ENCODE assay signal across 1 cellular context in the genomic region with DNA sequence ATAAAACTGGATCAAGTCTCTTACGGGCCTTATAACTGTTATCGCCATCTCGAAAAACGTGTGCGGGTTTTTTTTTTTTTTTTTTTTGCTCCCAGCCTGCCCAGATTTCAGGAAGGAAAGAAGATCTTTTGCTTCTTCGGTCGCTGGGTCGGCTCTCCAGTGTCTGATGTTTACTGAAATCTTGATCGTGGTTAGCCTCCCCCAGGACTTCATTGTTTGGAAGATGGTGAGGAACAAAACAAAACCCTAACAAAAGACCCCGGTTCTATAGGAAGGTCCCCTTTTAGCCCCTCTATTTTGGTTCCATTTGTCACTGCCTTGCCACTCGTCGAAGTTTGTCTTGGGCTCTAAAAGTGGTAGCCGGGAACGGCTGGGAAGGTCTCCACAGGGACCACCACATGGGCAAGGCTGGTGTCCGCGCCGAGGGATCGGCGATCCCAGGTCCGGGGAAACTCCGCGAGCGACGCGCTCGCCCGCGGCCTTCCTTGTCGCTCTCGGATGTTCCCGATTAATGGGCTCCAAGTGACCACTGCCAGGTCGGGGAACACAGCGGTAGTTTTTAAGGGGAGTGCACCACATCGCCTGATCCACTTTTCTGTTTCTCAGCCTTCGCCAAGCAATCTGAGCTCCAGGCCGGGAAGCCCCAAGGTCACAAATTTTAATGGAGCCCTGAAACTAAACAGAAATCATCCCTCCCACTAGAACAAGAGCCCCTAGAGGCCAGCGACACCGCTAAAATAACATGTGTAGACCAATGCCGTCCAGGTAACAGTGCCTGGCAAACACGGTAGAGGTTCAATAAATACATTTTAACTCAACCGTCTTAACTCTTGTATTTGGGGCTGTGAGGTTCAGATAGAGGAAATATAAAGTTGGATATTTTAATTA.
TF ChIP-seq lines count a peak whose summit lies in the region.

No MANE protein-coding gene starts in this region.

TF ChIP-seq in HepG2, 621 proteins besides CTCF, POLR2A, EP300 and RAD21 (continued from another document and continues in another):
- TF ChIP-seq, protein P1, sequence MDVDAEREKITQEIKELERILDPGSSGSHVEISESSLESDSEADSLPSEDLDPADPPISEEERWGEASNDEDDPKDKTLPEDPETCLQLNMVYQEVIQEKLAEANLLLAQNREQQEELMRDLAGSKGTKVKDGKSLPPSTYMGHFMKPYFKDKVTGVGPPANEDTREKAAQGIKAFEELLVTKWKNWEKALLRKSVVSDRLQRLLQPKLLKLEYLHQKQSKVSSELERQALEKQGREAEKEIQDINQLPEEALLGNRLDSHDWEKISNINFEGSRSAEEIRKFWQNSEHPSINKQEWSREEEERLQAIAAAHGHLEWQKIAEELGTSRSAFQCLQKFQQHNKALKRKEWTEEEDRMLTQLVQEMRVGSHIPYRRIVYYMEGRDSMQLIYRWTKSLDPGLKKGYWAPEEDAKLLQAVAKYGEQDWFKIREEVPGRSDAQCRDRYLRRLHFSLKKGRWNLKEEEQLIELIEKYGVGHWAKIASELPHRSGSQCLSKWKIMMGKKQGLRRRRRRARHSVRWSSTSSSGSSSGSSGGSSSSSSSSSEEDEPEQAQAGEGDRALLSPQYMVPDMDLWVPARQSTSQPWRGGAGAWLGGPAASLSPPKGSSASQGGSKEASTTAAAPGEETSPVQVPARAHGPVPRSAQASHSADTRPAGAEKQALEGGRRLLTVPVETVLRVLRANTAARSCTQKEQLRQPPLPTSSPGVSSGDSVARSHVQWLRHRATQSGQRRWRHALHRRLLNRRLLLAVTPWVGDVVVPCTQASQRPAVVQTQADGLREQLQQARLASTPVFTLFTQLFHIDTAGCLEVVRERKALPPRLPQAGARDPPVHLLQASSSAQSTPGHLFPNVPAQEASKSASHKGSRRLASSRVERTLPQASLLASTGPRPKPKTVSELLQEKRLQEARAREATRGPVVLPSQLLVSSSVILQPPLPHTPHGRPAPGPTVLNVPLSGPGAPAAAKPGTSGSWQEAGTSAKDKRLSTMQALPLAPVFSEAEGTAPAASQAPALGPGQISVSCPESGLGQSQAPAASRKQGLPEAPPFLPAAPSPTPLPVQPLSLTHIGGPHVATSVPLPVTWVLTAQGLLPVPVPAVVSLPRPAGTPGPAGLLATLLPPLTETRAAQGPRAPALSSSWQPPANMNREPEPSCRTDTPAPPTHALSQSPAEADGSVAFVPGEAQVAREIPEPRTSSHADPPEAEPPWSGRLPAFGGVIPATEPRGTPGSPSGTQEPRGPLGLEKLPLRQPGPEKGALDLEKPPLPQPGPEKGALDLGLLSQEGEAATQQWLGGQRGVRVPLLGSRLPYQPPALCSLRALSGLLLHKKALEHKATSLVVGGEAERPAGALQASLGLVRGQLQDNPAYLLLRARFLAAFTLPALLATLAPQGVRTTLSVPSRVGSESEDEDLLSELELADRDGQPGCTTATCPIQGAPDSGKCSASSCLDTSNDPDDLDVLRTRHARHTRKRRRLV (CRISPR knock-in tag; IDR thresholded peaks at IDR 0.05), result peak; percentile 33; the same call in 1 of the 2 replicates
- TF ChIP-seq KDM5B (CRISPR knock-in tag; IDR thresholded peaks at IDR 0.05; ENCODE audit: borderline replicate concordance), result peak; percentile 63
- TF ChIP-seq MIER3 (CRISPR knock-in tag; IDR thresholded peaks at IDR 0.05; ENCODE audit: borderline replicate concordance), result no peak
- TF ChIP-seq RBAK (CRISPR knock-in tag; IDR thresholded peaks at IDR 0.05), result no peak
- TF ChIP-seq HES4 (CRISPR knock-in tag; IDR thresholded peaks at IDR 0.05; ENCODE audit: borderline replicate concordance), result no peak
- TF ChIP-seq ZSCAN21 (CRISPR knock-in tag; IDR thresholded peaks at IDR 0.05; ENCODE audit: borderline replicate concordance), result no peak
- peak; percentile 50 for TF ChIP-seq PTBP1 (IDR thresholded peaks at IDR 0.05; ENCODE audit: low read depth, low read length, poor library complexity, severe bottlenecking)
- TF ChIP-seq NONO (IDR thresholded peaks at IDR 0.05), result no peak
- TF ChIP-seq NONO (CRISPR knock-in tag; conservative IDR thresholded peaks at IDR 0.05), result peak; percentile 18; the same call in 1 of the 2 replicates
- TF ChIP-seq, protein P2, sequence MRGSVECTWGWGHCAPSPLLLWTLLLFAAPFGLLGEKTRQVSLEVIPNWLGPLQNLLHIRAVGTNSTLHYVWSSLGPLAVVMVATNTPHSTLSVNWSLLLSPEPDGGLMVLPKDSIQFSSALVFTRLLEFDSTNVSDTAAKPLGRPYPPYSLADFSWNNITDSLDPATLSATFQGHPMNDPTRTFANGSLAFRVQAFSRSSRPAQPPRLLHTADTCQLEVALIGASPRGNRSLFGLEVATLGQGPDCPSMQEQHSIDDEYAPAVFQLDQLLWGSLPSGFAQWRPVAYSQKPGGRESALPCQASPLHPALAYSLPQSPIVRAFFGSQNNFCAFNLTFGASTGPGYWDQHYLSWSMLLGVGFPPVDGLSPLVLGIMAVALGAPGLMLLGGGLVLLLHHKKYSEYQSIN (CRISPR knock-in tag; IDR thresholded peaks at IDR 0.05; ENCODE audit: borderline replicate concordance), result no peak
- TF ChIP-seq NR2F1 (CRISPR knock-in tag; IDR thresholded peaks at IDR 0.05), result 0 out of 4 replicates have a peak, but pooled peaks of 1 of the 2 experiments have one; percentile 40
- TF ChIP-seq REL (CRISPR knock-in tag; conservative IDR thresholded peaks at IDR 0.05), result no peak
- no peak for TF ChIP-seq NBN (conservative IDR thresholded peaks at IDR 0.05)
- no peak for TF ChIP-seq PHB2 (IDR thresholded peaks at IDR 0.05; ENCODE audit: partially characterized antibody)
- no peak for TF ChIP-seq ZSCAN31 (CRISPR knock-in tag; IDR thresholded peaks at IDR 0.05; ENCODE audit: low read depth)
- TF ChIP-seq, protein P3, sequence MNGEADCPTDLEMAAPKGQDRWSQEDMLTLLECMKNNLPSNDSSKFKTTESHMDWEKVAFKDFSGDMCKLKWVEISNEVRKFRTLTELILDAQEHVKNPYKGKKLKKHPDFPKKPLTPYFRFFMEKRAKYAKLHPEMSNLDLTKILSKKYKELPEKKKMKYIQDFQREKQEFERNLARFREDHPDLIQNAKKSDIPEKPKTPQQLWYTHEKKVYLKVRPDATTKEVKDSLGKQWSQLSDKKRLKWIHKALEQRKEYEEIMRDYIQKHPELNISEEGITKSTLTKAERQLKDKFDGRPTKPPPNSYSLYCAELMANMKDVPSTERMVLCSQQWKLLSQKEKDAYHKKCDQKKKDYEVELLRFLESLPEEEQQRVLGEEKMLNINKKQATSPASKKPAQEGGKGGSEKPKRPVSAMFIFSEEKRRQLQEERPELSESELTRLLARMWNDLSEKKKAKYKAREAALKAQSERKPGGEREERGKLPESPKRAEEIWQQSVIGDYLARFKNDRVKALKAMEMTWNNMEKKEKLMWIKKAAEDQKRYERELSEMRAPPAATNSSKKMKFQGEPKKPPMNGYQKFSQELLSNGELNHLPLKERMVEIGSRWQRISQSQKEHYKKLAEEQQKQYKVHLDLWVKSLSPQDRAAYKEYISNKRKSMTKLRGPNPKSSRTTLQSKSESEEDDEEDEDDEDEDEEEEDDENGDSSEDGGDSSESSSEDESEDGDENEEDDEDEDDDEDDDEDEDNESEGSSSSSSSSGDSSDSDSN (CRISPR knock-in tag; IDR thresholded peaks at IDR 0.05), result peak; percentile 93
- TF ChIP-seq, protein P4, sequence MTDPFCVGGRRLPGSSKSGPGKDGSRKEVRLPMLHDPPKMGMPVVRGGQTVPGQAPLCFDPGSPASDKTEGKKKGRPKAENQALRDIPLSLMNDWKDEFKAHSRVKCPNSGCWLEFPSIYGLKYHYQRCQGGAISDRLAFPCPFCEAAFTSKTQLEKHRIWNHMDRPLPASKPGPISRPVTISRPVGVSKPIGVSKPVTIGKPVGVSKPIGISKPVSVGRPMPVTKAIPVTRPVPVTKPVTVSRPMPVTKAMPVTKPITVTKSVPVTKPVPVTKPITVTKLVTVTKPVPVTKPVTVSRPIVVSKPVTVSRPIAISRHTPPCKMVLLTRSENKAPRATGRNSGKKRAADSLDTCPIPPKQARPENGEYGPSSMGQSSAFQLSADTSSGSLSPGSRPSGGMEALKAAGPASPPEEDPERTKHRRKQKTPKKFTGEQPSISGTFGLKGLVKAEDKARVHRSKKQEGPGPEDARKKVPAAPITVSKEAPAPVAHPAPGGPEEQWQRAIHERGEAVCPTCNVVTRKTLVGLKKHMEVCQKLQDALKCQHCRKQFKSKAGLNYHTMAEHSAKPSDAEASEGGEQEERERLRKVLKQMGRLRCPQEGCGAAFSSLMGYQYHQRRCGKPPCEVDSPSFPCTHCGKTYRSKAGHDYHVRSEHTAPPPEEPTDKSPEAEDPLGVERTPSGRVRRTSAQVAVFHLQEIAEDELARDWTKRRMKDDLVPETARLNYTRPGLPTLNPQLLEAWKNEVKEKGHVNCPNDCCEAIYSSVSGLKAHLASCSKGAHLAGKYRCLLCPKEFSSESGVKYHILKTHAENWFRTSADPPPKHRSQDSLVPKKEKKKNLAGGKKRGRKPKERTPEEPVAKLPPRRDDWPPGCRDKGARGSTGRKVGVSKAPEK (CRISPR knock-in tag; IDR thresholded peaks at IDR 0.05; ENCODE audit: borderline replicate concordance), result no peak
- TF ChIP-seq, protein P5, sequence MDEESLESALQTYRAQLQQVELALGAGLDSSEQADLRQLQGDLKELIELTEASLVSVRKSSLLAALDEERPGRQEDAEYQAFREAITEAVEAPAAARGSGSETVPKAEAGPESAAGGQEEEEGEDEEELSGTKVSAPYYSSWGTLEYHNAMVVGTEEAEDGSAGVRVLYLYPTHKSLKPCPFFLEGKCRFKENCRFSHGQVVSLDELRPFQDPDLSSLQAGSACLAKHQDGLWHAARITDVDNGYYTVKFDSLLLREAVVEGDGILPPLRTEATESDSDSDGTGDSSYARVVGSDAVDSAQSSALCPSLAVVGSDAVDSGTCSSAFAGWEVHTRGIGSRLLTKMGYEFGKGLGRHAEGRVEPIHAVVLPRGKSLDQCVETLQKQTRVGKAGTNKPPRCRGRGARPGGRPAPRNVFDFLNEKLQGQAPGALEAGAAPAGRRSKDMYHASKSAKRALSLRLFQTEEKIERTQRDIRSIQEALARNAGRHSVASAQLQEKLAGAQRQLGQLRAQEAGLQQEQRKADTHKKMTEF (CRISPR knock-in tag; IDR thresholded peaks at IDR 0.05), result no peak
- no peak for TF ChIP-seq ZNF484 (CRISPR knock-in tag; IDR thresholded peaks at IDR 0.05; ENCODE audit: borderline replicate concordance, low read depth)
- no peak for TF ChIP-seq ZBTB1 (CRISPR knock-in tag; IDR thresholded peaks at IDR 0.05; ENCODE audit: borderline replicate concordance)
- no peak for TF ChIP-seq NCOA2 (CRISPR knock-in tag; IDR thresholded peaks at IDR 0.05)
- TF ChIP-seq CBFB (CRISPR knock-in tag; IDR thresholded peaks at IDR 0.05), result no peak
- TF ChIP-seq FOSL2 (CRISPR knock-in tag; IDR thresholded peaks at IDR 0.05), result no peak
- TF ChIP-seq ZFP37 (CRISPR knock-in tag; IDR thresholded peaks at IDR 0.05; ENCODE audit: borderline replicate concordance), result no peak
- no peak for TF ChIP-seq SETDB1 (CRISPR knock-in tag; IDR thresholded peaks at IDR 0.05; ENCODE audit: borderline replicate concordance)
- peak; percentile 56; the same call in 1 of the 2 replicates for TF ChIP-seq ZNF550 (CRISPR knock-in tag; IDR thresholded peaks at IDR 0.05; ENCODE audit: borderline replicate concordance)
- TF ChIP-seq ZNF30 (CRISPR knock-in tag; IDR thresholded peaks at IDR 0.05), result no peak
- no peak; a peak in 2 of 4 replicates for TF ChIP-seq KLF16 (CRISPR knock-in tag; IDR thresholded peaks at IDR 0.05)
- TF ChIP-seq CHD4 (IDR thresholded peaks at IDR 0.05; ENCODE audit: borderline replicate concordance, low read length), result no peak
- TF ChIP-seq FOXK2 (IDR thresholded peaks at IDR 0.05), result no peak
- TF ChIP-seq TP53 (CRISPR knock-in tag; conservative IDR thresholded peaks at IDR 0.05), result no peak
- TF ChIP-seq FOXA1 (IDR thresholded peaks at IDR 0.05), result no peak
- no peak; the same call in 1 of the 2 replicates for TF ChIP-seq FOXA1 (CRISPR knock-in tag; IDR thresholded peaks at IDR 0.05)
- TF ChIP-seq ZNF615 (CRISPR knock-in tag; IDR thresholded peaks at IDR 0.05; ENCODE audit: borderline replicate concordance), result 0 out of 2 replicates have a peak, but pooled peaks have one; percentile 11
- TF ChIP-seq, protein P6, sequence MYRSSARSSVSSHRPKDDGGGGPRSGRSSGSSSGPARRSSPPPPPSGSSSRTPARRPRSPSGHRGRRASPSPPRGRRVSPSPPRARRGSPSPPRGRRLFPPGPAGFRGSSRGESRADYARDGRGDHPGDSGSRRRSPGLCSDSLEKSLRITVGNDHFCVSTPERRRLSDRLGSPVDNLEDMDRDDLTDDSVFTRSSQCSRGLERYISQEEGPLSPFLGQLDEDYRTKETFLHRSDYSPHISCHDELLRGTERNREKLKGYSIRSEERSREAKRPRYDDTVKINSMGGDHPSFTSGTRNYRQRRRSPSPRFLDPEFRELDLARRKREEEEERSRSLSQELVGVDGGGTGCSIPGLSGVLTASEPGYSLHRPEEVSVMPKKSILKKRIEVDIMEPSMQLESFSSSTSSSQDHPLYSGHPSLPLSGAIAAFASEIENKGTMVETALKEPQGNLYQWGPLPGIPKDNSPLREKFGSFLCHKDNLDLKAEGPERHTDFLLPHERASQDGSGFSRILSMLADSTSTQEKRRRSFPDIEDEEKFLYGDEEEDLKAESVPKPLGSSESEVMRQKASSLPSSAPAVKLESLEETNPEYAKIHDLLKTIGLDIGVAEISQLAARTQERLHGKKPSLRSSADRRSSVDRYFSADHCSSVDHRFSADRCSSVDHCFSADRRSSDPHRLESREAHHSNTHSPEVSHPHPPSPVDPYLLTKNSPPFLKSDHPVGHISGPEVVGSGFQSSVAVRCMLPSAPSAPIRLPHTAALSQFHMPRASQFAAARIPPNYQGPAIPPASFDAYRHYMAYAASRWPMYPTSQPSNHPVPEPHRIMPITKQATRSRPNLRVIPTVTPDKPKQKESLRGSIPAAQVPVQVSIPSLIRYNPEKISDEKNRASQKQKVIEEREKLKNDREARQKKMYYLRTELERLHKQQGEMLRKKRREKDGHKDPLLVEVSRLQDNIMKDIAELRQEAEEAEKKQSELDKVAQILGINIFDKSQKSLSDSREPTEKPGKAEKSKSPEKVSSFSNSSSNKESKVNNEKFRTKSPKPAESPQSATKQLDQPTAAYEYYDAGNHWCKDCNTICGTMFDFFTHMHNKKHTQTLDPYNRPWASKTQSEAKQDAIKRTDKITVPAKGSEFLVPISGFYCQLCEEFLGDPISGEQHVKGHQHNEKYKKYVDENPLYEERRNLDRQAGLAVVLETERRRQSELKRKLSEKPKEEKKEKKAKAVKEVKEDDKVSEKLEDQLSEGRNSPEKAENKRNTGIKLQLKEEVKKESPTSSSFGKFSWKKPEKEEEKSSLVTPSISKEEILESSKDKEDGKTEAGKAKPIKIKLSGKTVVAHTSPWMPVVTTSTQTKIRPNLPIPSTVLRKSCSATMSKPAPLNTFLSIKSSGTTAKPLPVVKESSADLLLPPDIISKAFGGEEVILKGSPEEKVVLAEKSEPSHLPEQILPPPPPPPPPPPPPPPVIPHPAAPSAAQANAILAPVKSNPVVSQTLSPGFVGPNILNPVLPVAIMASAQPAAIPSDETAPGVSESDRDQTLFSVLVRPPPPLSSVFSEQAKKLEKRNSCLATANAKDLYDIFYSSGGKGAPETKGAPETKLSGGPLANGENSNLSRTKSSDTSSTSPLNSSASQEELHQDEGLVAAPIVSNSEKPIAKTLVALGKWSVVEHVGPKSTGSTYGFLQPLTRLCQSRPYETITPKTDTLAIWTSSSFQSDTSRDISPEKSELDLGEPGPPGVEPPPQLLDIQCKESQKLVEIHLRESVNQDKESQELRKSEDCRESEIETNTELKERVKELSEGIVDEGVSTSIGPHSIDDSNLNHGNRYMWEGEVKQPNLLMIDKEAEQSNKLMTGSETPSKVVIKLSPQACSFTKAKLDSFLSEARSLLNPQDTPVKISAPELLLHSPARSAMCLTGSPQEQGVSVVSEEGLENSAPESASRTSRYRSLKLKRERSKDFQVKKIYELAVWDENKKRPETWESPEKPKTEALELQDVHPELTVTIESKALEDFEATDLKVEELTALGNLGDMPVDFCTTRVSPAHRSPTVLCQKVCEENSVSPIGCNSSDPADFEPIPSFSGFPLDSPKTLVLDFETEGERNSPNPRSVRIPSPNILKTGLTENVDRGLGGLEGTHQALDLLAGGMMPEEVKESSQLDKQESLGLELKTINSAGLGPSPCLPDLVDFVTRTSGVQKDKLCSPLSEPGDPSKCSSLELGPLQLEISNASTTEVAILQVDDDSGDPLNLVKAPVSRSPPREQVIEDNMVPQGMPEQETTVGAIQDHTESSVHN (CRISPR knock-in tag; IDR thresholded peaks at IDR 0.05), result peak; percentile 49; the same call in 1 of the 2 replicates
